Comparison of ENCODE assay signal across 8 cellular contexts in the genomic region with DNA sequence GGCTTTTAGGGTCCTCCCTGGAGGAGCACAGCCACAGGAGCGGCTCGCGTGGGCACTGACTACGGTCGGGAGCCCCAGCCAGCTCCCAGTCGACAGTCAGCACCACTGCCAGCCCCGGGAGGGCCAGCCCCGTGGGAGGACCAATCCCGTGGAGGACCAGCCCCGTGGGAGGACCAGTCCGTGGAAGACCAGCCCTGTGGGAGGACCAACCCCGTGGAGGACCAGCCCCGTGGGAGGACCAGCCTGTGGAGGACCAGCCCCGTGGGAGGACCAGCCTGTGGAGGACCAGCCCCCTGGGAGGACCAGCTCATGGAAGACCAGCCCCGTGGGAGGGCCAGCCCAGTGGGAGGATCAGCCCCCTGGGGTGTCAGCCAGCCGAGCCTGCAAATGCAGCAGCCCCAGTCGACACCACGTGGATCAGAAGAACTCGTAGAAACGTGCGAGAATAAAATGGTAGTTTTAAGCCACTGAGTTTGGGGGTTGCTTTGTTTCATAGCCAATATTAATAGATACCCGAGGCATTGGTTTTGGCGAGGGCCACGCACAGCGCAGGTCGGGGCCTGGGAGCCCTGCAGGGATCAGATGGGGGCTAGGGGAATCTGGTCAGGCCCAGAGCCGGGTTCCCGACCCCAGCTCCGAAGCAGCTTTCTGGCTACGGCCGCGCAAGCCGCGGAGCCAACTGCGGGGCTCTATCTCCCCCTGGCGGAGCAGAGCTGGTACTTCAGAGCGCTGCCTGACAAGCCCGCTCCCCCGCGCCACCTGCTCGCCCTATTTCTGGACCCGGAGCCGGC.
A peak's percentile ranks its signal among the peaks of the same experiment; 100 is the strongest.
DNase-seq lines count a peak whose midpoint lies in the region; ATAC-seq and TF ChIP-seq lines count a peak whose summit lies in the region.

No MANE protein-coding gene starts in this region.

- H3K4me3 ChIP-seq in choroid plexus epithelial cell (ENCODE audit: low read depth, low read length) (peak overlapping the region; percentile 56), liver (ENCODE audit: low read depth in 1 of 3, low read length in 3 of 3) (peak overlapping the region; percentile 55 to 57 (median 55))

- intact Hi-C loops in activated CD4-positive, alpha-beta T cell treated with anti-CD3 and anti-CD28 coated beads for 36 hours (cut with DNase I, micrococcal nuclease): loop anchor here (1.0 to 10.0 kb wide), 6 partner anchors 79 to 727 kb away; no protein-coding TSS in a partner anchor

- H3K27ac ChIP-seq in liver (ENCODE audit: low read depth in 1 of 2, low read length in 2 of 2): peak overlapping the region; percentile 74 to 77

- TF ChIP-seq RAD21 in liver (IDR thresholded peaks at IDR 0.05): peak; percentile 86 to 90

- 8% methylated on average over 43 of the region's 43 CpGs for WGBS in liver

- peak; percentile 91 for TF ChIP-seq CTCF in choroid plexus epithelial cell (conservative IDR thresholded peaks at IDR 0.05; ENCODE audit: low read depth, low read length)
- TF ChIP-seq CTCF in liver (IDR thresholded peaks at IDR 0.05; ENCODE audit: low read depth, low read length, missing input control): peak; percentile 94

- POLR2A ChIA-PET in activated CD4-positive, alpha-beta T cell treated with anti-CD3 and anti-CD28 coated beads for 36 hours (lab: Charles Lee): no interaction called here

- H3K36me3 Mint-ChIP-seq in activated CD4-positive, alpha-beta T cell treated with anti-CD3 and anti-CD28 coated beads for 36 hours (ENCODE audit: low read depth): no peaks in the 10 kb centered on the region

- no peaks in the 10 kb centered on the region for H3K9me3 Mint-ChIP-seq in activated CD4-positive, alpha-beta T cell treated with anti-CD3 and anti-CD28 coated beads for 36 hours (ENCODE audit: low read depth)

- H3K4me3 Mint-ChIP-seq in activated CD4-positive, alpha-beta T cell treated with anti-CD3 and anti-CD28 coated beads for 36 hours: no peak overlapping the region

- peak overlapping the region; percentile 72 to 77 for H3K9ac ChIP-seq in liver (ENCODE audit: low read depth in 1 of 2, low read length in 2 of 2)

- in situ Hi-C loops in ACHN (cut with HindIII; ENCODE audit: low pct_ligation_motif_present, low pct_unique_long_range_greater_than_20kb, low sequenced_read_pairs): no loop called here

- no peaks in the 10 kb centered on the region for H3K9me3 ChIP-seq in liver (ENCODE audit: control insufficient read depth in 4 of 4, low read length in 3 of 4)

- peaks cover 35% of the 10 kb centered on the region for H3K27me3 Mint-ChIP-seq in activated CD4-positive, alpha-beta T cell treated with anti-CD3 and anti-CD28 coated beads for 36 hours

- ATAC-seq in GM18511 (IDR thresholded peaks at IDR 0.05; ENCODE audit: unreplicated experiment) (peak; percentile 98), HG03039 (IDR thresholded peaks at IDR 0.05; ENCODE audit: unreplicated experiment) (peak; percentile 93)
- peak; percentile 95 for ATAC-seq in activated CD4-positive, alpha-beta T cell treated with anti-CD3 and anti-CD28 coated beads for 36 hours

- no peak overlapping the region for H3K27ac Mint-ChIP-seq in activated CD4-positive, alpha-beta T cell treated with anti-CD3 and anti-CD28 coated beads for 36 hours

- no peaks in the 10 kb centered on the region for H3K27me3 ChIP-seq in liver (ENCODE audit: control insufficient read depth in 4 of 4, insufficient read depth in 4 of 4, low read length in 3 of 4)

- no peaks in the 10 kb centered on the region for H3K4me1 Mint-ChIP-seq in activated CD4-positive, alpha-beta T cell treated with anti-CD3 and anti-CD28 coated beads for 36 hours

- peaks cover 1 to 16% (median 6%) of the 10 kb centered on the region in 4 donors for H3K4me1 ChIP-seq in liver (ENCODE audit: control insufficient read depth in 4 of 4, insufficient read depth in 4 of 4, low read length in 3 of 4)

- DNase-seq in ACHN (peak; percentile 70), NCI-H2227 (lab: John Stamatoyannopoulos, UW; ENCODE audit: unreplicated experiment) (peak; percentile 91), choroid plexus epithelial cell (ENCODE audit: low read depth) (peak; percentile 85)
- DNase-seq in activated CD4-positive, alpha-beta T cell treated with anti-CD3 and anti-CD28 coated beads for 36 hours: peak; percentile 82
- peak; percentile 65 for DNase-seq in stimulated activated CD4-positive, alpha-beta T cell treated with anti-CD3 and anti-CD28 coated beads, Interleukin-4, amount 100 ng/mL, for 24 hours

- CTCF ChIA-PET in activated CD4-positive, alpha-beta T cell treated with anti-CD3 and anti-CD28 coated beads for 36 hours (lab: Charles Lee): interaction anchor here (0.6 to 2.9 kb wide), 30 partner anchors 9 to 897 kb away, joined by 3 to 12 read pairs (median 4); no protein-coding TSS in a partner anchor

- no peaks in the 10 kb centered on the region for H3K36me3 ChIP-seq in liver (ENCODE audit: control insufficient read depth in 4 of 4, insufficient read depth in 3 of 4, low read depth in 1 of 4, low read length in 3 of 4)

TF ChIP-seq in liver, 16 proteins besides CTCF, POLR2A, EP300 and RAD21:
- TF ChIP-seq, protein P1, sequence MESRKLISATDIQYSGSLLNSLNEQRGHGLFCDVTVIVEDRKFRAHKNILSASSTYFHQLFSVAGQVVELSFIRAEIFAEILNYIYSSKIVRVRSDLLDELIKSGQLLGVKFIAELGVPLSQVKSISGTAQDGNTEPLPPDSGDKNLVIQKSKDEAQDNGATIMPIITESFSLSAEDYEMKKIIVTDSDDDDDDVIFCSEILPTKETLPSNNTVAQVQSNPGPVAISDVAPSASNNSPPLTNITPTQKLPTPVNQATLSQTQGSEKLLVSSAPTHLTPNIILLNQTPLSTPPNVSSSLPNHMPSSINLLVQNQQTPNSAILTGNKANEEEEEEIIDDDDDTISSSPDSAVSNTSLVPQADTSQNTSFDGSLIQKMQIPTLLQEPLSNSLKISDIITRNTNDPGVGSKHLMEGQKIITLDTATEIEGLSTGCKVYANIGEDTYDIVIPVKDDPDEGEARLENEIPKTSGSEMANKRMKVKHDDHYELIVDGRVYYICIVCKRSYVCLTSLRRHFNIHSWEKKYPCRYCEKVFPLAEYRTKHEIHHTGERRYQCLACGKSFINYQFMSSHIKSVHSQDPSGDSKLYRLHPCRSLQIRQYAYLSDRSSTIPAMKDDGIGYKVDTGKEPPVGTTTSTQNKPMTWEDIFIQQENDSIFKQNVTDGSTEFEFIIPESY (IDR thresholded peaks at IDR 0.05): no peak
- peak in 1 of 2 donors; percentile 6 for TF ChIP-seq JUND (IDR thresholded peaks at IDR 0.05)
- no peak for TF ChIP-seq GABPA (IDR thresholded peaks at IDR 0.05 in 1 of 2, conservative IDR thresholded peaks at IDR 0.05 in 1 of 2)
- peak; percentile 37 for TF ChIP-seq NR2F2 (IDR thresholded peaks at IDR 0.05)
- no peak for TF ChIP-seq FOXA2 (IDR thresholded peaks at IDR 0.05)
- TF ChIP-seq, protein P2, sequence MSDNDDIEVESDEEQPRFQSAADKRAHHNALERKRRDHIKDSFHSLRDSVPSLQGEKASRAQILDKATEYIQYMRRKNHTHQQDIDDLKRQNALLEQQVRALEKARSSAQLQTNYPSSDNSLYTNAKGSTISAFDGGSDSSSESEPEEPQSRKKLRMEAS (IDR thresholded peaks at IDR 0.05): peak; percentile 69
- peak in 1 of 2 donors; percentile 25 for TF ChIP-seq HNF4A (conservative IDR thresholded peaks at IDR 0.05)
- TF ChIP-seq RXRA (IDR thresholded peaks at IDR 0.05): peak in 1 of 2 donors; percentile 10
- TF ChIP-seq TAF1 (conservative IDR thresholded peaks at IDR 0.05): no peak
- TF ChIP-seq EGR1 (IDR thresholded peaks at IDR 0.05; ENCODE audit: low read depth in 2 of 2): no peak
- TF ChIP-seq, protein P3, sequence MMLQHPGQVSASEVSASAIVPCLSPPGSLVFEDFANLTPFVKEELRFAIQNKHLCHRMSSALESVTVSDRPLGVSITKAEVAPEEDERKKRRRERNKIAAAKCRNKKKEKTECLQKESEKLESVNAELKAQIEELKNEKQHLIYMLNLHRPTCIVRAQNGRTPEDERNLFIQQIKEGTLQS (IDR thresholded peaks at IDR 0.05): no peak
- TF ChIP-seq HNF4G (IDR thresholded peaks at IDR 0.05): no peak
- no peak for TF ChIP-seq FOXA1 (IDR thresholded peaks at IDR 0.05)
- TF ChIP-seq, protein P4, sequence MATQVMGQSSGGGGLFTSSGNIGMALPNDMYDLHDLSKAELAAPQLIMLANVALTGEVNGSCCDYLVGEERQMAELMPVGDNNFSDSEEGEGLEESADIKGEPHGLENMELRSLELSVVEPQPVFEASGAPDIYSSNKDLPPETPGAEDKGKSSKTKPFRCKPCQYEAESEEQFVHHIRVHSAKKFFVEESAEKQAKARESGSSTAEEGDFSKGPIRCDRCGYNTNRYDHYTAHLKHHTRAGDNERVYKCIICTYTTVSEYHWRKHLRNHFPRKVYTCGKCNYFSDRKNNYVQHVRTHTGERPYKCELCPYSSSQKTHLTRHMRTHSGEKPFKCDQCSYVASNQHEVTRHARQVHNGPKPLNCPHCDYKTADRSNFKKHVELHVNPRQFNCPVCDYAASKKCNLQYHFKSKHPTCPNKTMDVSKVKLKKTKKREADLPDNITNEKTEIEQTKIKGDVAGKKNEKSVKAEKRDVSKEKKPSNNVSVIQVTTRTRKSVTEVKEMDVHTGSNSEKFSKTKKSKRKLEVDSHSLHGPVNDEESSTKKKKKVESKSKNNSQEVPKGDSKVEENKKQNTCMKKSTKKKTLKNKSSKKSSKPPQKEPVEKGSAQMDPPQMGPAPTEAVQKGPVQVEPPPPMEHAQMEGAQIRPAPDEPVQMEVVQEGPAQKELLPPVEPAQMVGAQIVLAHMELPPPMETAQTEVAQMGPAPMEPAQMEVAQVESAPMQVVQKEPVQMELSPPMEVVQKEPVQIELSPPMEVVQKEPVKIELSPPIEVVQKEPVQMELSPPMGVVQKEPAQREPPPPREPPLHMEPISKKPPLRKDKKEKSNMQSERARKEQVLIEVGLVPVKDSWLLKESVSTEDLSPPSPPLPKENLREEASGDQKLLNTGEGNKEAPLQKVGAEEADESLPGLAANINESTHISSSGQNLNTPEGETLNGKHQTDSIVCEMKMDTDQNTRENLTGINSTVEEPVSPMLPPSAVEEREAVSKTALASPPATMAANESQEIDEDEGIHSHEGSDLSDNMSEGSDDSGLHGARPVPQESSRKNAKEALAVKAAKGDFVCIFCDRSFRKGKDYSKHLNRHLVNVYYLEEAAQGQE (IDR thresholded peaks at IDR 0.05): peak; percentile 72
- TF ChIP-seq YY1 (IDR thresholded peaks at IDR 0.05): peak; percentile 72
- TF ChIP-seq SP1 (IDR thresholded peaks at IDR 0.05): peak; percentile 71

Comparison
In these comparisons a context has a peak if more than half of its experiments do, and no peak if none do; other contexts are left out.
1. Peak in every context shown above with its lines: DNase-seq, ATAC-seq, H3K4me3 ChIP-seq and H3K27ac ChIP-seq.